In the genomic region with DNA sequence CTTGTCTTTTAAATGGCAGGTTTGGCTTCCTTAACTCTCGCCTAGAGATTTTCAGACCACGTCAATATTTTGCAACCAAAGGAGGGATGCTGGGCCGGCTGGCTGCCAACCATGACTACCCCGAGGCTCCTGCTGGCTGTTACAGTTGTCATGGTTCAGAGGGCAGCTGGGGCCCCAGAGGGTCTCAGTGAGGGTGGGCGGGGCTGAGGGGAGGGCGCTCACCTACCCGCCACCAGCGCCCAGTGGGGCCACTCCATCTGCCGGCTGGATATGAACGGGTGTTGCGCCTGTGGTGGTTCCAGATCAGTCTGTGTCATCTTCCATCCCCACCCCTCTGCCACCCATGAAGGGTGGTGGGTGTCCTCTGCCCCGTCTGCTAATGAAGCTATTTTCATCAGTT, we compare ENCODE assay signal across 33 cellular contexts. TPM values are rescaled to one million over a fixed set of nuclear protein-coding genes. Genes with fewer than 3 reads are reported as not detected.
"Had no signal": no experiment of that assay in that cellular context is flagged by ENCODE, and none has a peak within 500 bp of the region (broad histone marks: within the 10 kb centered on the region; RNA-seq: fewer than 3 reads in every experiment).

No MANE protein-coding gene starts in this region.

- H3K4me3 Mint-ChIP-seq: effector memory CD8-positive, alpha-beta T cell; natural killer cell treated with Interleukin-12 subunit alpha and Interleukin-12 subunit beta and Interleukin-15 and Interleukin-18, amount 100 ng/mL, for 72 hours; neural crest cell; stimulated activated naive CD8-positive, alpha-beta T cell treated with anti-CD3 and anti-CD28 coated beads, Interleukin-15, Interleukin-2, amounts not matched to agents 100 ng/mL and 50 ng/mL, for 24 hours had no signal

- ATAC-seq: effector memory CD8-positive, alpha-beta T cell; heart right ventricle; left cardiac atrium; natural killer cell treated with Interleukin-12 subunit alpha and Interleukin-12 subunit beta and Interleukin-15 and Interleukin-18, amount 100 ng/mL, for 72 hours; pancreas; stimulated activated naive B cell treated with anti-CD40 and anti-IgM and Interleukin-4, amounts not matched to agents 10 μg/mL and 1 μg/mL and 100 μg/mL, for 72 hours had no signal

- H3K36me3 Mint-ChIP-seq: natural killer cell treated with Interleukin-12 subunit alpha and Interleukin-12 subunit beta and Interleukin-15 and Interleukin-18, amount 100 ng/mL, for 72 hours had no signal

- H3K27me3 ChIP-seq: colonic mucosa, pancreas, right atrium auricular region, sigmoid colon, upper lobe of left lung had no signal

- FAIRE-seq: endometrium, islet of Langerhans, pancreas, urothelium cell line had no signal

- H3K27ac ChIP-seq: colonic mucosa, esophagus squamous epithelium, heart right ventricle, left ventricle myocardium inferior, lower lobe of right lung, neutrophil, pancreas, right atrium auricular region, sigmoid colon, thoracic aorta, tibial nerve, upper lobe of left lung had no signal

- H3K9me3 Mint-ChIP-seq: effector memory CD8-positive, alpha-beta T cell; natural killer cell treated with Interleukin-12 subunit alpha and Interleukin-12 subunit beta and Interleukin-15 and Interleukin-18, amount 100 ng/mL, for 72 hours; stimulated activated naive B cell treated with anti-CD40 and anti-IgM and Interleukin-4, amounts not matched to agents 10 μg/mL and 1 μg/mL and 100 μg/mL, for 72 hours; stimulated activated naive CD8-positive, alpha-beta T cell treated with anti-CD3 and anti-CD28 coated beads, Interleukin-15, Interleukin-2, amounts not matched to agents 100 ng/mL and 50 ng/mL, for 24 hours had no signal

- H3K9me3 ChIP-seq: colonic mucosa, esophagus squamous epithelium, heart right ventricle, left ventricle myocardium inferior, lower lobe of right lung, neutrophil, pancreas, right atrium auricular region, sigmoid colon, thoracic aorta, upper lobe of left lung had no signal

- H3K27ac Mint-ChIP-seq: effector memory CD8-positive, alpha-beta T cell; natural killer cell treated with Interleukin-12 subunit alpha and Interleukin-12 subunit beta and Interleukin-15 and Interleukin-18, amount 100 ng/mL, for 72 hours; progenitor cell of endocrine pancreas; stimulated activated naive CD8-positive, alpha-beta T cell treated with anti-CD3 and anti-CD28 coated beads, Interleukin-15, Interleukin-2, amounts not matched to agents 100 ng/mL and 50 ng/mL, for 24 hours had no signal

- H3K4me3 ChIP-seq: colonic mucosa, esophagus squamous epithelium, heart right ventricle, left ventricle myocardium inferior, lower lobe of right lung, pancreas, right atrium auricular region, sigmoid colon, thoracic aorta, tibial nerve had no signal

- H3K36me3 ChIP-seq: colonic mucosa, esophagus squamous epithelium, heart right ventricle, left ventricle myocardium inferior, lower lobe of right lung, neutrophil, pancreas, right atrium auricular region, sigmoid colon, thoracic aorta, tibial nerve, upper lobe of left lung had no signal

- DNase-seq: colonic mucosa; effector memory CD8-positive, alpha-beta T cell; esophagus squamous epithelium; foreskin melanocyte; glutamatergic neuron; heart right ventricle; hippocampal formation; left cardiac atrium; left ventricle myocardium inferior; lower lobe of right lung; pancreas; sigmoid colon; stimulated activated CD4-positive, alpha-beta T cell treated with anti-CD3 and anti-CD28 coated beads, Interleukin-2, amount 100 ng/mL, for 24 hours; stimulated activated CD4-positive, alpha-beta T cell treated with anti-CD3 and anti-CD28 coated beads, Interleukin-4, amount 100 ng/mL, for 4 hours; stimulated activated naive B cell treated with anti-CD40 and anti-IgM and Interleukin-4, amounts not matched to agents 10 μg/mL and 1 μg/mL and 100 μg/mL, for 72 hours; upper lobe of left lung had no signal

- H3K27me3 Mint-ChIP-seq: stimulated activated naive B cell treated with anti-CD40 and anti-IgM and Interleukin-4, amounts not matched to agents 10 μg/mL and 1 μg/mL and 100 μg/mL, for 72 hours had no signal

- H3K4me1 ChIP-seq: left ventricle myocardium inferior, lower lobe of right lung, pancreas, right atrium auricular region had no signal

RNA-seq across cellular contexts. Expression of a gene that starts 12.3 kb away (rescaled TPM):
- total RNA-seq: chondrocyte; colonic mucosa; dermis microvascular lymphatic vessel endothelial cell; esophagus squamous epithelium; heart right ventricle; kidney epithelial cell; left cardiac atrium; left ventricle myocardium inferior; lower lobe of right lung; mononuclear cell; natural killer cell treated with Interleukin-12 subunit alpha and Interleukin-12 subunit beta and Interleukin-15 and Interleukin-18, amount 100 ng/mL, for 72 hours; neural crest cell; omental fat pad; pancreas; progenitor cell of endocrine pancreas; right atrium auricular region; sigmoid colon; skeletal muscle tissue; thoracic aorta; tibial nerve; upper lobe of left lung had no signal
- polyA plus RNA-seq: heart right ventricle, pancreas had no signal

RNA-seq across cellular contexts. Expression of a gene that starts 22.6 kb away (rescaled TPM):
- total RNA-seq: chondrocyte, dermis microvascular lymphatic vessel endothelial cell, kidney epithelial cell, left cardiac atrium, left ventricle myocardium inferior, neural crest cell, progenitor cell of endocrine pancreas, sigmoid colon, thoracic aorta, tibial nerve had no signal
- polyA plus RNA-seq: heart right ventricle had no signal
